9 cellular contexts compared by ENCODE assay signal in genomic region chr9:127735530-127736176, GRCh38. TPM values are rescaled to one million over a fixed set of nuclear protein-coding genes. Genes with fewer than 3 reads are reported as not detected.
DNase-seq lines count a peak whose midpoint lies in the region; ATAC-seq and TF ChIP-seq lines count a peak whose summit lies in the region.
"Had no signal": no experiment of that assay in that cellular context is flagged by ENCODE, and none has a peak within 500 bp of the region (broad histone marks: within the 10 kb centered on the region; RNA-seq: fewer than 3 reads in every experiment).

No MANE protein-coding gene starts in this region.

- H4K20me1 ChIP-seq in smooth muscle cell (ENCODE audit: low read depth): no peaks in the 10 kb centered on the region

- H2AFZ ChIP-seq in smooth muscle cell (ENCODE audit: low read depth): no peak overlapping the region

- no peaks in the 10 kb centered on the region for H3K79me2 ChIP-seq in smooth muscle cell (ENCODE audit: low read depth)

- H3F3A ChIP-seq in smooth muscle cell (ENCODE audit: low read depth): no peaks in the 10 kb centered on the region

- H3K9me3 ChIP-seq in smooth muscle cell (replicated peaks; ENCODE audit: low read depth) (no peaks in the 10 kb centered on the region), adrenal gland (replicated peaks in 1 of 3) (no peaks in the 10 kb centered on the region)
- H3K9me3 ChIP-seq: thyroid gland had no signal

- no peak for TF ChIP-seq CTCF in smooth muscle cell (IDR thresholded peaks at IDR 0.05; ENCODE audit: borderline replicate concordance, insufficient read depth, poor library complexity, severe bottlenecking)
- TF ChIP-seq CTCF in adrenal gland (IDR thresholded peaks at IDR 0.05): no peak

- no peaks in the 10 kb centered on the region for H3K36me3 ChIP-seq in smooth muscle cell (ENCODE audit: low read depth)
- peaks cover 0 to 20% of the 10 kb centered on the region in 2 donors for H3K36me3 ChIP-seq in adrenal gland (replicated peaks in 1 of 2)

- peak overlapping the region; percentile 38 for H3K4me2 ChIP-seq in smooth muscle cell

- no peak for TF ChIP-seq POLR2A in adrenal gland (IDR thresholded peaks at IDR 0.05)

- DNase-seq in NCI-H2107 treated with DMSO at 0.1 percent for 48 hours (lab: John Stamatoyannopoulos, UW; ENCODE audit: unreplicated experiment) (peak; percentile 14), NCI-H2107 (lab: John Stamatoyannopoulos, UW) (no peak), smooth muscle cell (lab: John Stamatoyannopoulos, UW; ENCODE audit: unreplicated experiment) (no peak), SIG-M5 treated with dmso at 0.1 percent for 504 hours (lab: John Stamatoyannopoulos, UW; ENCODE audit: unreplicated experiment) (no peak), adrenal gland (no peak)

- peak overlapping the region; percentile 86 for H3K27ac Mint-ChIP-seq in dendritic cell treated with granulocyte-macrophage colony-stimulating factor and Interleukin-4, amounts not matched to agents 40 ng/mL and 50 ng/mL, for 4 days

- WGBS in smooth muscle cell (ENCODE audit: low lambda C conversion rate): 33% methylated on average over 15 of the region's 15 CpGs
- 23 to 32% (median 27%) methylated on average over 13 to 15 of the region's 15 CpGs for WGBS in adrenal gland, 4 donors

- no peaks in the 10 kb centered on the region for H3K27me3 ChIP-seq in smooth muscle cell (ENCODE audit: low read depth)
- no peaks in the 10 kb centered on the region for H3K27me3 ChIP-seq in adrenal gland
- H3K27me3 ChIP-seq: thyroid gland had no signal

- H3K27me3 Mint-ChIP-seq in dendritic cell treated with granulocyte-macrophage colony-stimulating factor and Interleukin-4, amounts not matched to agents 40 ng/mL and 50 ng/mL, for 4 days: no peaks in the 10 kb centered on the region

- H3K4me3 Mint-ChIP-seq in dendritic cell treated with granulocyte-macrophage colony-stimulating factor and Interleukin-4, amounts not matched to agents 40 ng/mL and 50 ng/mL, for 4 days: peak overlapping the region; percentile 82

- H3K27ac ChIP-seq in smooth muscle cell (ENCODE audit: low read depth): peak overlapping the region; percentile 20
- H3K27ac ChIP-seq in adrenal gland: no peak overlapping the region

- H3K9me3 Mint-ChIP-seq in dendritic cell treated with granulocyte-macrophage colony-stimulating factor and Interleukin-4, amounts not matched to agents 40 ng/mL and 50 ng/mL, for 4 days: no peaks in the 10 kb centered on the region

- no peaks in the 10 kb centered on the region for H3K4me1 ChIP-seq in smooth muscle cell (ENCODE audit: low read depth)
- peaks cover 6 to 18% of the 10 kb centered on the region in 2 donors for H3K4me1 ChIP-seq in adrenal gland (replicated peaks in 1 of 2)

- H3K4me3 ChIP-seq in smooth muscle cell (no peak overlapping the region), adrenal gland (no peak overlapping the region)

- H3K9ac ChIP-seq in smooth muscle cell (ENCODE audit: low read depth): peak overlapping the region; percentile 36

- H3K4me1 Mint-ChIP-seq in dendritic cell treated with granulocyte-macrophage colony-stimulating factor and Interleukin-4, amounts not matched to agents 40 ng/mL and 50 ng/mL, for 4 days (ENCODE audit: low read depth): peaks cover 20% of the 10 kb centered on the region

- H3K36me3 Mint-ChIP-seq in dendritic cell treated with granulocyte-macrophage colony-stimulating factor and Interleukin-4, amounts not matched to agents 40 ng/mL and 50 ng/mL, for 4 days (ENCODE audit: low read depth): peaks cover 62% of the 10 kb centered on the region

- ATAC-seq in HG03460 (IDR thresholded peaks at IDR 0.05; ENCODE audit: unreplicated experiment) (peak; percentile 11), HG03196 (IDR thresholded peaks at IDR 0.05; ENCODE audit: unreplicated experiment) (no peak)

- intact Hi-C loops in dendritic cell treated with granulocyte-macrophage colony-stimulating factor and Interleukin-4, amounts not matched to agents 40 ng/mL and 50 ng/mL, for 4 days (cut with micrococcal nuclease): loop anchor here (1.0 to 10.0 kb wide), 4 partner anchors 50 to 211 kb away; partner anchors contain the start of gene ST6GALNAC4
- intact Hi-C loops in adrenal gland (cut with DNase I): loop anchor here (2.0 to 10.0 kb wide), 3 partner anchors 145 to 231 kb away; no protein-coding TSS in a partner anchor

RNA-seq across cellular contexts. Expression of gene TOR2A, which starts 0.6 kb away (rescaled TPM):
- total RNA-seq in smooth muscle cell: 6.5 and 7.3 TPM in 2 replicates
- polyA plus RNA-seq in smooth muscle cell: 11.5 and 12.3 TPM in 2 replicates
- 10 to 100 TPM; 10.8 to 30.6 (median 18.5) TPM for total RNA-seq in adrenal gland
- 10 to 100 TPM in 2 of 3 donors, 1 to 10 TPM in 1; 4.3 to 16.9 (median 14.6) TPM for polyA plus RNA-seq in adrenal gland

RNA-seq across cellular contexts. Expression of gene TTC16, which starts 19.8 kb away (rescaled TPM):
- total RNA-seq in smooth muscle cell (not detected in 2 replicates), adrenal gland (1 to 10 TPM in 1 of 8 donors, under 1 TPM in 5, not detected in 2; under 0.01 to 1.0 (median 0.20) TPM)
- polyA plus RNA-seq in smooth muscle cell (0.22 TPM in 1 of 2 replicates, not detected in the other), adrenal gland (under 1 TPM; 0.11 to 0.57 (median 0.48) TPM)

RNA-seq across cellular contexts. Expression of gene PTRH1, which starts 20.2 kb away (rescaled TPM):
- 5.6 and 11.9 TPM in 2 replicates for total RNA-seq in smooth muscle cell
- polyA plus RNA-seq in smooth muscle cell: 33.8 and 34.7 TPM in 2 replicates
- 10 to 100 TPM; 20.8 to 34.8 (median 24.3) TPM for total RNA-seq in adrenal gland
- 10 to 100 TPM in 2 of 3 donors, 1 to 10 TPM in 1; 3.4 to 32.8 (median 19.5) TPM for polyA plus RNA-seq in adrenal gland

RNA-seq across cellular contexts. Expression of gene CFAP157, which starts 28.9 kb away (rescaled TPM):
- not detected in 2 replicates for total RNA-seq in smooth muscle cell
- 0.33 and 0.41 TPM in 2 replicates for polyA plus RNA-seq in smooth muscle cell
- under 1 TPM in 4 of 8 donors, not detected in 4; 0.11 to 0.29 (median 0.17) TPM for total RNA-seq in adrenal gland
- under 1 TPM in 2 of 3 donors, not detected in 1; 0.67 to 0.88 TPM for polyA plus RNA-seq in adrenal gland

RNA-seq across cellular contexts. Expression of gene SH2D3C, which starts 42.8 kb away (rescaled TPM):
- total RNA-seq in smooth muscle cell: 1.5 TPM in 1 of 2 replicates, not detected in the other
- 0.54 and 0.83 TPM in 2 replicates for polyA plus RNA-seq in smooth muscle cell
- total RNA-seq in adrenal gland: 10 to 100 TPM in 4 of 8 donors, 1 to 10 TPM in 4; 4.4 to 14.2 (median 10.3) TPM
- polyA plus RNA-seq in adrenal gland: 10 to 100 TPM in 2 of 3 donors, 1 to 10 TPM in 1; 2.1 to 27.1 (median 19.1) TPM
